ENCODE assay signal across 19 cellular contexts in the genomic region with DNA sequence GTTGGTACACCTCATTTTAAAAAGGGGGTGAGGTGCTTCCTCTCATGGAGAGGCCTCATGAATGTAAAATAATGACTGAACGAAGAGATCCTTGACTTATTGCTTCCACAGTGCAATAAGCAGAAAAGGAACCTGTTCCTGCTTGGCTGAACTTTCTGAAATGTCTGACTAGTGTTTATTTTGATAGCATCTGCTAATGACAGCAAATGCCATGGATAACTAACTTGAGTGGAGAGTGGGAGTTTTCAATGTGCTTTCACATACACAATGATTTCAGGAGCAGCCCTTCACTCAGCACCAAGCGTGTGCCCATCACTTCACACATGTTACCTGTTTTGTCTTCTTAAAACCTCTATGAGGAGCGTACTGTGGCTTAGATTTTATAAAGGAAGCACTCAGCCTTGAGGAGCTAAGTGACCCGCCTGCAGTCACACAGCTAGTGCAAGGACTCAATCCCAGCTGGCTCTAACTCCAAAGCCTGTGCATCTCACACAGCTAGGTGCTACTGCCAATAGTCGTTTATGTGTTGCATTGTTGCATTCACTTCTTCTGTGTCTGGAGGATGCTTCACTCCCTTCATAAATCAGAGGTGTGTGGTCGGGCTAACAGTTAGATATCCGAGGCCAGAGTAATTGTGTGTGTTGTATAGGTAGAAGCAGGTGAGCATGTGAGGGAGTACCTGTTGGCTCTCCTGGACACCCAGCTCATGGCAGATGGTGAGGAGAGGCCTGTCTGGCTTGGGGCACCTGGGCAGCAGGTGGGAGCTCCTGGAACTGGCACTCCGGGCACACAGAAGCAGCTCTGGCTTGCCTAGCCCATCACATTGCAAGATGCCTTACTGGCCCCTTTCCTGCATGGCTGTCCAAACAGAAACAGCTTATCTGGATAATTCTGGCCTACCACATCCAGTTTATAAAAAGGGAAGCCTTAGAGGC. TPM values are rescaled to one million over a fixed set of nuclear protein-coding genes. Genes with fewer than 3 reads are reported as not detected.
A peak's percentile ranks its signal among the peaks of the same experiment; 100 is the strongest.
DNase-seq lines count a peak whose midpoint lies in the region; ATAC-seq and TF ChIP-seq lines count a peak whose summit lies in the region.
"Had no signal": no experiment of that assay in that cellular context is flagged by ENCODE, and none has a peak within 500 bp of the region (broad histone marks: within the 10 kb centered on the region; RNA-seq: fewer than 3 reads in every experiment).

No MANE protein-coding gene starts in this region.

- no peak for TF ChIP-seq EP300 in gastroesophageal sphincter (IDR thresholded peaks at IDR 0.05)

- peak overlapping the region; percentile 82 for H3K27ac ChIP-seq in right atrium auricular region
- H3K27ac ChIP-seq in gastroesophageal sphincter: peak overlapping the region in 3 of 4 donors; percentile 35 to 53 (median 47)
- no peak overlapping the region for H3K27ac ChIP-seq in parathyroid adenoma

- H3K27me3 ChIP-seq in right atrium auricular region (no peaks in the 10 kb centered on the region), gastroesophageal sphincter (no peaks in the 10 kb centered on the region), parathyroid adenoma (ENCODE audit: control insufficient read depth, insufficient read depth, low read length) (no peaks in the 10 kb centered on the region)

- intact Hi-C loops in Right ventricle myocardium superior (cut with DNase I): no loop called here

- ATAC-seq in Right ventricle myocardium superior (ENCODE audit: poor library complexity) (no peak), gastroesophageal sphincter (no peak)
- ATAC-seq: K562 had no signal

- no peak overlapping the region for H3K4me3 Mint-ChIP-seq in HFFc6

- 55 to 65% methylated on average over 3 to 6 of the region's 8 CpGs for WGBS in gastroesophageal sphincter (ENCODE audit: low coverage in 1 of 2), 2 donors

- H3K36me3 Mint-ChIP-seq in HFFc6 (ENCODE audit: low read depth): no peaks in the 10 kb centered on the region

- H3K9me3 ChIP-seq in right atrium auricular region (no peaks in the 10 kb centered on the region), gastroesophageal sphincter (no peaks in the 10 kb centered on the region), parathyroid adenoma (ENCODE audit: control insufficient read depth, low read length) (no peaks in the 10 kb centered on the region)

- peaks cover 20% of the 10 kb centered on the region for H3K36me3 ChIP-seq in right atrium auricular region
- peaks cover 0 to 3% of the 10 kb centered on the region in 2 donors for H3K36me3 ChIP-seq in gastroesophageal sphincter
- no peaks in the 10 kb centered on the region for H3K36me3 ChIP-seq in parathyroid adenoma (ENCODE audit: control insufficient read depth, insufficient read depth, low read length)

- no peak for DNase-seq in right atrium auricular region (ENCODE audit: low spot score)
- DNase-seq in Right ventricle myocardium superior: no peak
- no peak for DNase-seq in HCEC 1CT
- DNase-seq in NCI-H446 treated with DMSO at 0.1 percent for 48 hours (lab: John Stamatoyannopoulos, UW): no peak
- DNase-seq in stimulated activated CD4-positive, alpha-beta T cell treated with anti-CD3 and anti-CD28 coated beads, Interleukin-4, amount 100 ng/mL, for 24 hours: no peak
- no peak for DNase-seq in HFFc6
- DNase-seq: AML-193, Calu3, DND-41, GF-D8, GOT3, NCI-H146, NCI-H2081 treated with DMSO at 0.1 percent for 48 hours, NCI-H524 treated with DMSO at 0.1 percent for 48 hours, RPMI8226 had no signal

- H2AFZ ChIP-seq in parathyroid adenoma: peak overlapping the region; percentile 46

- H3K4me3 ChIP-seq in right atrium auricular region (no peak overlapping the region), gastroesophageal sphincter (no peak overlapping the region), parathyroid adenoma (ENCODE audit: low read depth, low read length) (no peak overlapping the region)
- H3K4me3 ChIP-seq: K562 had no signal

- no peaks in the 10 kb centered on the region for H3K9me3 Mint-ChIP-seq in HFFc6

- H3K9ac ChIP-seq in parathyroid adenoma: no peak overlapping the region

- H3K27me3 Mint-ChIP-seq in HFFc6 (ENCODE audit: insufficient read depth): peaks cover 57% of the 10 kb centered on the region

- TF ChIP-seq CTCF in right atrium auricular region (IDR thresholded peaks at IDR 0.05) (no peak), gastroesophageal sphincter (IDR thresholded peaks at IDR 0.05) (no peak), parathyroid adenoma (IDR thresholded peaks at IDR 0.05) (no peak), HFFc6 (IDR thresholded peaks at IDR 0.05) (no peak)

- no peaks in the 10 kb centered on the region for H3K79me2 ChIP-seq in parathyroid adenoma

- TF ChIP-seq POLR2A in gastroesophageal sphincter (IDR thresholded peaks at IDR 0.05): no peak

- H3K4me1 Mint-ChIP-seq in HFFc6 (ENCODE audit: low read depth): no peaks in the 10 kb centered on the region

- peaks cover 0 to 68% of the 10 kb centered on the region in 2 donors for H3K4me1 ChIP-seq in right atrium auricular region
- peaks cover 0 to 80% (median 8%) of the 10 kb centered on the region in 3 donors for H3K4me1 ChIP-seq in gastroesophageal sphincter
- no peaks in the 10 kb centered on the region for H3K4me1 ChIP-seq in parathyroid adenoma

- H3K4me2 ChIP-seq in parathyroid adenoma (ENCODE audit: low read length): peak overlapping the region; percentile 9

- H3K27ac Mint-ChIP-seq in HFFc6: no peak overlapping the region

RNA-seq across cellular contexts. Expression of gene CASQ2, which starts 12.8 kb away (rescaled TPM):
- total RNA-seq in right atrium auricular region (1,000 to 10,000 TPM in 1 of 2 donors, 100 to 1,000 TPM in 1; 673 to 1,066 TPM), Right ventricle myocardium superior (804 TPM), gastroesophageal sphincter (100 to 1,000 TPM in 3 of 4 donors, 10 to 100 TPM in 1; 86.2 to 147 (median 133) TPM)
- total RNA-seq in HFFc6 (2021; fragmentation: NEBNext Ultra II Directional; extraction: Animal tissue kit (Norgen Biotek cat#: 25700)): not detected
- total RNA-seq: Calu3, K562, OCI-LY7 had no signal

Comparison
In these comparisons a context has a peak if more than half of its experiments do, and no peak if none do; other contexts are left out.
1. RNA of gene CASQ2, which starts 12.8 kb away (total RNA-seq): 673 to 1,066 TPM in right atrium auricular region, 804 TPM in Right ventricle myocardium superior (single experiment) and 86.2 to 147 TPM in gastroesophageal sphincter; not detected in HFFc6; every median in the first group is over 10 times any median in the second.